In the genomic region with DNA sequence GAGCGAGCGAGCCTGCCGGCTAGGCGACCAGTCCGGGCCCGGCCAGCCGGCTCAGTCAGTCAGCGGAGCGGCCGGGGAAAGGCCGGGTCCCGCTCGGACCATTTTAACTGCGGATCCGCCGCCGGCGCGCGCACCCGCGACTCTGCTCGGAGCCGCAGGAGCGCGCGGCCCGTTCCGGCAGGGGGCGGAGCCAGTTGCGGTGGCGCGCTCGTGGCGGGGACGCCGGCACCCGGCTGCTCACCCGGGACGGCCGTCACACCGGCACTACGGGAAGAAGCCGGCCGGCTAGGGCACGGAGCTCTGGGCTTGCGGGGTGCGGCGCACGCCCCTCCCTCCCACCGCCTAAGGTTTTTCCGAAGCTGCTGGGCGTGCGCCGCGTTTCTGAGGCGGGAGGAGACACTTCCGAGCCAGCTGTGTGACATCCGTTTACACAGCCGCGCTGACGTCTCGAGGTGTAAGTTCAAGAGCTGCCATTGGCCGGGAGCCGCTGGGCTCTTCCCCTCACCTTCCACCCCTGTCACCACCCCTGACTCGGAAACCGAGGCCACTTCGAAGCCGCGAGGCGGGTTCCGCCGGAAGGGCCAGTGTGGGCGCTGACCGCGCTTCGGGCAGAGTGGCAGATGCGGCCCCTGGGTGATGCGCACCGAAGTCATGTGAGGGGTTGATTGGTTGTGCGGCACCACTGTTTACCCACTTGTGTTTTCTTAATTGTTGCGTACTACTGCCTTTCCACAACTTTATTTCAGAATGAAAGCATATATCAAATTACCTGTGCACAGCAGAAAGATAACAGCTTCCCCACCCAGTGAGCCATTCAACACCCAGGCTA, we compare ENCODE assay signal across 8 cellular contexts. TPM values are rescaled to one million over a fixed set of nuclear protein-coding genes. Genes with fewer than 3 reads are reported as not detected.
DNase-seq lines count a peak whose midpoint lies in the region; ATAC-seq and TF ChIP-seq lines count a peak whose summit lies in the region.

A gene (minus strand): TSS at position 144 of the 829 bp plus-strand sequence.

- H3K4me3 ChIP-seq in lower leg skin (ENCODE audit: low read depth, poor library complexity, severe bottlenecking) = peak within 1 kb of the TSS; percentile 89

- WGBS in lower leg skin, 2 donors = 0% methylated on average over 19 to 61 of the region's 82 CpGs

- CTCF ChIA-PET in activated CD4-positive, alpha-beta memory T cell treated with anti-CD3 and anti-CD28 coated beads for 36 hours (lab: Charles Lee) = interaction anchor here (0.9 to 1.5 kb wide), 3 partner anchors 37 to 123 kb away, joined by 3 to 7 read pairs (median 4); no protein-coding TSS in a partner anchor

- H3K4me3 Mint-ChIP-seq in CD14-positive monocyte = peak within 1 kb of the TSS; percentile 88 to 89
- peak within 1 kb of the TSS; percentile 79 for H3K4me3 Mint-ChIP-seq in activated CD4-positive, alpha-beta memory T cell treated with anti-CD3 and anti-CD28 coated beads for 36 hours

- peaks cover 8 to 9% of the 10 kb centered on the region in 2 donors for H3K36me3 Mint-ChIP-seq in CD14-positive monocyte
- peaks cover 12% of the 10 kb centered on the region for H3K36me3 Mint-ChIP-seq in activated CD4-positive, alpha-beta memory T cell treated with anti-CD3 and anti-CD28 coated beads for 36 hours

- peak in 1 of 2 donors; percentile 44 for TF ChIP-seq POLR2A in lower leg skin (IDR thresholded peaks at IDR 0.05)

- peaks cover 2 to 9% (median 5%) of the 10 kb centered on the region in 3 donors for H3K27me3 Mint-ChIP-seq in CD14-positive monocyte (ENCODE audit: low read depth in 3 of 3)
- peaks cover 1% of the 10 kb centered on the region for H3K27me3 Mint-ChIP-seq in activated CD4-positive, alpha-beta memory T cell treated with anti-CD3 and anti-CD28 coated beads for 36 hours

- peak; percentile 95 for DNase-seq in CD14-positive monocyte (ENCODE audit: low spot score)
- peak; percentile 59 for DNase-seq in NCI-H82 treated with DMSO at 0.1 percent for 48 hours (lab: John Stamatoyannopoulos, UW; ENCODE audit: unreplicated experiment)
- DNase-seq in activated CD4-positive, alpha-beta memory T cell treated with anti-CD3 and anti-CD28 coated beads for 36 hours = peak; percentile 96
- peak; percentile 92 for DNase-seq in ecto neural progenitor cell (ENCODE audit: low spot score)
- peak; percentile 92 to 99 for DNase-seq in lower leg skin (ENCODE audit: low spot score in 2 of 2)
- peak; percentile 75 to 78 (median 76) for DNase-seq in stimulated activated CD4-positive, alpha-beta T cell treated with anti-CD3 and anti-CD28 coated beads, TNF-alpha, amount 100 ng/mL, for 1 hour (ENCODE audit: low read depth in 3 of 3, low spot score in 1 of 3)

- H3K27ac Mint-ChIP-seq in CD14-positive monocyte = peak within 1 kb of the TSS; percentile 94 to 99 (median 98)
- peak within 1 kb of the TSS; percentile 92 for H3K27ac Mint-ChIP-seq in activated CD4-positive, alpha-beta memory T cell treated with anti-CD3 and anti-CD28 coated beads for 36 hours

- H3K4me1 Mint-ChIP-seq in CD14-positive monocyte = peaks cover 40% of the 10 kb centered on the region
- peaks cover 34% of the 10 kb centered on the region for H3K4me1 Mint-ChIP-seq in activated CD4-positive, alpha-beta memory T cell treated with anti-CD3 and anti-CD28 coated beads for 36 hours (ENCODE audit: low read depth)

- H3K9me3 Mint-ChIP-seq in CD14-positive monocyte = peaks cover 0 to 5% (median 0%) of the 10 kb centered on the region in 7 donors
- peaks cover 8% of the 10 kb centered on the region for H3K9me3 Mint-ChIP-seq in activated CD4-positive, alpha-beta memory T cell treated with anti-CD3 and anti-CD28 coated beads for 36 hours

- intact Hi-C loops in CD14-positive monocyte (cut with micrococcal nuclease) (no loop called here), lower leg skin (cut with DNase I; ENCODE audit: low total_unique reads) (no loop called here)
- intact Hi-C loops in activated CD4-positive, alpha-beta memory T cell treated with anti-CD3 and anti-CD28 coated beads for 36 hours (cut with micrococcal nuclease) = loop anchor here (1.0 to 5.0 kb wide), 5 partner anchors 122 to 1705 kb away; a partner anchor contains a TSS

- POLR2A ChIA-PET in activated CD4-positive, alpha-beta memory T cell treated with anti-CD3 and anti-CD28 coated beads for 36 hours (lab: Charles Lee) = interaction anchor here (1.4 to 1.9 kb wide), 2 partner anchors 110 to 366 kb away, joined by 4 to 8 read pairs; no protein-coding TSS in a partner anchor

- TF ChIP-seq CTCF in CD14-positive monocyte (IDR thresholded peaks at IDR 0.05) = no peak
- no peak for TF ChIP-seq CTCF in lower leg skin (IDR thresholded peaks at IDR 0.05)

- ATAC-seq in GM19395 (IDR thresholded peaks at IDR 0.05; ENCODE audit: unreplicated experiment) = peak; percentile 79
- peak; percentile 79 for ATAC-seq in HG03565 (IDR thresholded peaks at IDR 0.05; ENCODE audit: unreplicated experiment)

RNA-seq across cellular contexts. Expression of the gene that starts here (rescaled TPM):
- 1 to 10 TPM; 1.5 to 2.0 TPM for polyA plus RNA-seq in CD14-positive monocyte
- total RNA-seq in activated CD4-positive, alpha-beta memory T cell treated with anti-CD3 and anti-CD28 coated beads for 36 hours = 1 to 10 TPM; 5.5 to 6.7 TPM
- 10 to 100 TPM; 16.1 to 31.8 (median 18.8) TPM for total RNA-seq in lower leg skin

Comparison
In these comparisons a context has a peak if more than half of its experiments do, and no peak if none do; other contexts are left out.
1. Peak in every context shown above with its lines: DNase-seq, ATAC-seq and H3K4me3 ChIP-seq.